ENCODE assay signal across 2 cellular contexts in genomic region chr13:23658929-23659541, GRCh38.
TF ChIP-seq lines count a peak whose summit lies in the region.

No MANE protein-coding gene starts in this region.

TF ChIP-seq in H1, 55 proteins besides CTCF, POLR2A, EP300 and RAD21:
- TF ChIP-seq FOSL1 (IDR thresholded peaks at IDR 0.05; ENCODE audit: insufficient read depth, low read depth, low read length) = no peak

TF ChIP-seq in HEK293T, 16 proteins besides CTCF, POLR2A, EP300 and RAD21:
- TF ChIP-seq L3MBTL2 (conservative IDR thresholded peaks at IDR 0.05) (no peak), TARDBP (IDR thresholded peaks at IDR 0.05) (no peak), NFRKB (IDR thresholded peaks at IDR 0.05) (no peak), FOXK2 (IDR thresholded peaks at IDR 0.05) (no peak), ARNT (IDR thresholded peaks at IDR 0.05) (no peak), FOXM1 (IDR thresholded peaks at IDR 0.05; ENCODE audit: borderline replicate concordance) (no peak), CTBP1 (IDR thresholded peaks at IDR 0.05; ENCODE audit: borderline replicate concordance) (no peak), LEF1 (IDR thresholded peaks at IDR 0.05; ENCODE audit: borderline replicate concordance) (no peak)
